Comparison of ENCODE assay signal across 1 cellular context in the genomic region with DNA sequence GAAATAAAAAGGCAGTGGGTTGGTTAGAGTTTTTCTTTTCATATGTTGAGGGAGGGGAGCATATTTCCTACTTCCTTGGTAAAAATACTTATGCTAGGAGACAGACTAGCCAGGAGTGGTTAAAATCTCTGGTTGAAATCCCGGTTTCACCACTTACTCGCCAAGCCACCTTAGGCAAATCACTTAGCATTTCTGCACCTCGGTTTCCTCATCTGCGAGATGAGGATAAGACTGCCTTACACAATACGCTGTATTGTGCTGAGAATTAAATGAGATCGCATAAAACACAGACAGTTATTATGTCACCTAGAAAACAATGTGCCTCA.
TF ChIP-seq lines count a peak whose summit lies in the region.

No MANE protein-coding gene starts in this region.

TF ChIP-seq in HepG2, 621 proteins besides CTCF, POLR2A, EP300 and RAD21:
- TF ChIP-seq FOXP1 (IDR thresholded peaks at IDR 0.05) (no peak), FOXP1 (CRISPR knock-in tag; IDR thresholded peaks at IDR 0.05) (no peak), ZC3H13 (CRISPR knock-in tag; IDR thresholded peaks at IDR 0.05) (0 out of 2 replicates have a peak, but pooled peaks have one; percentile 1), ZNF263 (CRISPR knock-in tag; IDR thresholded peaks at IDR 0.05) (no peak), ZNF280B (CRISPR knock-in tag; IDR thresholded peaks at IDR 0.05; ENCODE audit: borderline replicate concordance) (no peak), POLR2AphosphoS5 (IDR thresholded peaks at IDR 0.05; ENCODE audit: low read depth, low read length) (no peak), ARNT2 (CRISPR knock-in tag; IDR thresholded peaks at IDR 0.05; ENCODE audit: low read depth) (0 out of 2 replicates have a peak, but pooled peaks have one; percentile 6), ZNF615 (CRISPR knock-in tag; IDR thresholded peaks at IDR 0.05; ENCODE audit: borderline replicate concordance) (no peak)
- TF ChIP-seq, protein P1, sequence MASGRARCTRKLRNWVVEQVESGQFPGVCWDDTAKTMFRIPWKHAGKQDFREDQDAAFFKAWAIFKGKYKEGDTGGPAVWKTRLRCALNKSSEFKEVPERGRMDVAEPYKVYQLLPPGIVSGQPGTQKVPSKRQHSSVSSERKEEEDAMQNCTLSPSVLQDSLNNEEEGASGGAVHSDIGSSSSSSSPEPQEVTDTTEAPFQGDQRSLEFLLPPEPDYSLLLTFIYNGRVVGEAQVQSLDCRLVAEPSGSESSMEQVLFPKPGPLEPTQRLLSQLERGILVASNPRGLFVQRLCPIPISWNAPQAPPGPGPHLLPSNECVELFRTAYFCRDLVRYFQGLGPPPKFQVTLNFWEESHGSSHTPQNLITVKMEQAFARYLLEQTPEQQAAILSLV (CRISPR knock-in tag; IDR thresholded peaks at IDR 0.05; ENCODE audit: borderline replicate concordance): no peak
